Comparison of ENCODE assay signal across 8 cellular contexts in genomic region chr6:33592595-33593413, GRCh38. TPM values are rescaled to one million over a fixed set of nuclear protein-coding genes. Genes with fewer than 3 reads are reported as not detected.
DNase-seq lines count a peak whose midpoint lies in the region; ATAC-seq and TF ChIP-seq lines count a peak whose summit lies in the region.

No MANE protein-coding gene starts in this region.

- H3K27me3 Mint-ChIP-seq in glutamatergic neuron (ENCODE audit: unreplicated experiment): peaks cover 5% of the 10 kb centered on the region

- no peak overlapping the region for H3K27ac Mint-ChIP-seq in glutamatergic neuron (ENCODE audit: unreplicated experiment)

- peak; percentile 61 for ATAC-seq in HG03097 (IDR thresholded peaks at IDR 0.05; ENCODE audit: low FRiP score, unreplicated experiment)

- in situ Hi-C loops in GM13977 (cut with MboI; ENCODE audit: low pct_unique_long_range_greater_than_20kb, low sequenced_read_pairs, unreplicated experiment): no loop called here

- peak overlapping the region; percentile 75 for H3K4me3 Mint-ChIP-seq in glutamatergic neuron (ENCODE audit: unreplicated experiment)

- no peak for TF ChIP-seq CTCF in GM13977 (IDR thresholded peaks at IDR 0.05; ENCODE audit: extremely low read depth, insufficient read depth, missing control alignments)
- TF ChIP-seq CTCF in glutamatergic neuron (IDR thresholded peaks at IDR 0.05; ENCODE audit: partially characterized antibody, unreplicated experiment): no peak

- H3K4me1 Mint-ChIP-seq in glutamatergic neuron (ENCODE audit: low read depth, unreplicated experiment): peaks cover 9% of the 10 kb centered on the region

- no peaks in the 10 kb centered on the region for H3K36me3 Mint-ChIP-seq in glutamatergic neuron (ENCODE audit: unreplicated experiment)

- H3K9me3 Mint-ChIP-seq in glutamatergic neuron (ENCODE audit: unreplicated experiment): peaks cover 3% of the 10 kb centered on the region

- DNase-seq in GM13977 (ENCODE audit: low spot score): peak; percentile 66
- DNase-seq in activated T-cell treated with anti-CD3 and anti-CD28 coated beads for 1 hour (ENCODE audit: low read depth): peak; percentile 35
- DNase-seq in glutamatergic neuron: peak; percentile 70
- peak; percentile 64 for DNase-seq in stimulated activated CD8-positive, alpha-beta memory T cell treated with anti-CD3 and anti-CD28 coated beads, Interleukin-4, amount 100 ng/mL, for 48 hours
- DNase-seq in NCI-H146 (lab: John Stamatoyannopoulos, UW): no peak
- no peak for DNase-seq in UCSD-AML1 (lab: John Stamatoyannopoulos, UW; ENCODE audit: unreplicated experiment)
- DNase-seq in RKO (ENCODE audit: low spot score): no peak

RNA-seq across cellular contexts. Expression of gene BAK1, which starts 12.7 kb away (rescaled TPM):
- 11.5 TPM for total RNA-seq in glutamatergic neuron (ENCODE audit: unreplicated experiment)

RNA-seq across cellular contexts. Expression of gene ITPR3, which starts 28.3 kb away (rescaled TPM):
- total RNA-seq in glutamatergic neuron (ENCODE audit: unreplicated experiment): 0.34 TPM

Comparison
In these comparisons a context has a peak if more than half of its experiments do, and no peak if none do; other contexts are left out.
1. DNase-seq: peak in GM13977 (single experiment), activated T-cell treated with anti-CD3 and anti-CD28 coated beads for 1 hour (single experiment), glutamatergic neuron (single experiment) and stimulated activated CD8-positive, alpha-beta memory T cell treated with anti-CD3 and anti-CD28 coated beads, Interleukin-4, amount 100 ng/mL, for 48 hours (single experiment); none in NCI-H146 (single experiment), UCSD-AML1 (single experiment) and RKO (single experiment).